28 cellular contexts compared by ENCODE assay signal in genomic region chr13:55777612-55778011, GRCh38.
"Had no signal": no experiment of that assay in that cellular context is flagged by ENCODE, and none has a peak within 500 bp of the region (broad histone marks: within the 10 kb centered on the region; RNA-seq: fewer than 3 reads in every experiment).

No MANE protein-coding gene starts in this region.

- H3K36me3 ChIP-seq: stomach, suprapubic skin, thoracic aorta, thyroid gland, tibial artery, tibial nerve, transverse colon, upper lobe of left lung, uterus, vagina had no signal

- ATAC-seq: stimulated activated effector memory CD8-positive, alpha-beta T cell treated with anti-CD3 and anti-CD28 coated beads, Interleukin-12 subunit alpha, Interleukin-12 subunit beta, amount 100 ng/mL, for 72 hours; stimulated activated memory B cell treated with anti-CD40 and anti-IgM and Interleukin-4, amounts not matched to agents 10 μg/mL and 1 μg/mL and 100 μg/mL, for 72 hours; stimulated activated naive B cell treated with anti-CD40 and anti-IgM and Interleukin-4, amounts not matched to agents 10 μg/mL and 1 μg/mL and 100 μg/mL, for 72 hours; stimulated activated naive CD8-positive, alpha-beta T cell treated with anti-CD3 and anti-CD28 coated beads, Interleukin-15, amount 100 ng/mL, for 72 hours; stimulated activated naive CD8-positive, alpha-beta T cell treated with anti-CD3 and anti-CD28 coated beads, Interleukin-15, Interleukin-2, amounts not matched to agents 100 U/mL and 50 U/mL, for 24 hours had no signal

- H3K4me3 ChIP-seq: stomach, suprapubic skin, testis, thoracic aorta, thyroid gland, tibial artery, tibial nerve, transverse colon, upper lobe of left lung, uterus, vagina had no signal

- H3K4me1 Mint-ChIP-seq: stimulated activated effector memory CD8-positive, alpha-beta T cell treated with anti-CD3 and anti-CD28 coated beads, Interleukin-12 subunit alpha, Interleukin-12 subunit beta, amount 100 ng/mL, for 72 hours; stimulated activated memory B cell treated with anti-CD40 and anti-IgM and Interleukin-4, amounts not matched to agents 10 μg/mL and 1 μg/mL and 100 μg/mL, for 72 hours; stimulated activated naive B cell treated with anti-CD40 and anti-IgM and Interleukin-4, amounts not matched to agents 10 μg/mL and 1 μg/mL and 100 μg/mL, for 72 hours; stimulated activated naive CD8-positive, alpha-beta T cell treated with anti-CD3 and anti-CD28 coated beads, Interleukin-15, amount 100 ng/mL, for 72 hours had no signal

- H3K27ac Mint-ChIP-seq: stimulated activated effector memory CD8-positive, alpha-beta T cell treated with anti-CD3 and anti-CD28 coated beads, Interleukin-12 subunit alpha, Interleukin-12 subunit beta, amount 100 ng/mL, for 72 hours; stimulated activated memory B cell treated with anti-CD40 and anti-IgM and Interleukin-4, amounts not matched to agents 10 μg/mL and 1 μg/mL and 100 μg/mL, for 72 hours; stimulated activated naive B cell treated with anti-CD40 and anti-IgM and Interleukin-4, amounts not matched to agents 10 μg/mL and 1 μg/mL and 100 μg/mL, for 72 hours; stimulated activated naive CD8-positive, alpha-beta T cell treated with anti-CD3 and anti-CD28 coated beads, Interleukin-15, amount 100 ng/mL, for 72 hours; stimulated activated naive CD8-positive, alpha-beta T cell treated with anti-CD3 and anti-CD28 coated beads, Interleukin-15, Interleukin-2, amounts not matched to agents 100 ng/mL and 50 ng/mL, for 24 hours had no signal

- H3K4me3 Mint-ChIP-seq: stimulated activated effector memory CD8-positive, alpha-beta T cell treated with anti-CD3 and anti-CD28 coated beads, Interleukin-12 subunit alpha, Interleukin-12 subunit beta, amount 100 ng/mL, for 72 hours; stimulated activated memory B cell treated with anti-CD40 and anti-IgM and Interleukin-4, amounts not matched to agents 10 μg/mL and 1 μg/mL and 100 μg/mL, for 72 hours; stimulated activated naive B cell treated with anti-CD40 and anti-IgM and Interleukin-4, amounts not matched to agents 10 μg/mL and 1 μg/mL and 100 μg/mL, for 72 hours; stimulated activated naive CD8-positive, alpha-beta T cell treated with anti-CD3 and anti-CD28 coated beads, Interleukin-15, amount 100 ng/mL, for 72 hours; stimulated activated naive CD8-positive, alpha-beta T cell treated with anti-CD3 and anti-CD28 coated beads, Interleukin-15, Interleukin-2, amounts not matched to agents 100 ng/mL and 50 ng/mL, for 24 hours had no signal

- H3K4me1 ChIP-seq: stomach, suprapubic skin, testis, thyroid gland, tibial artery, tibial nerve, transverse colon, upper lobe of left lung, uterus, vagina had no signal

- H3K36me3 Mint-ChIP-seq: stimulated activated effector memory CD8-positive, alpha-beta T cell treated with anti-CD3 and anti-CD28 coated beads, Interleukin-12 subunit alpha, Interleukin-12 subunit beta, amount 100 ng/mL, for 72 hours; stimulated activated memory B cell treated with anti-CD40 and anti-IgM and Interleukin-4, amounts not matched to agents 10 μg/mL and 1 μg/mL and 100 μg/mL, for 72 hours; stimulated activated naive B cell treated with anti-CD40 and anti-IgM and Interleukin-4, amounts not matched to agents 10 μg/mL and 1 μg/mL and 100 μg/mL, for 72 hours had no signal

- H3K27ac ChIP-seq: stomach, suprapubic skin, testis, thoracic aorta, thyroid gland, tibial artery, tibial nerve, transverse colon, upper lobe of left lung, uterus, vagina had no signal

- H3K27me3 ChIP-seq: stomach, suprapubic skin, testis, thyroid gland, tibial artery, tibial nerve, transverse colon, upper lobe of left lung, uterus, vagina had no signal

- DNase-seq: stimulated activated CD4-positive, alpha-beta T cell treated with anti-CD3 and anti-CD28 coated beads, Interleukin-2, amount 100 ng/mL, for 24 hours; stimulated activated CD4-positive, alpha-beta T cell treated with anti-CD3 and anti-CD28 coated beads, Interleukin-2, amount 100 ng/mL, for 48 hours; stimulated activated CD4-positive, alpha-beta T cell treated with anti-CD3 and anti-CD28 coated beads, Interleukin-4, amount 100 ng/mL, for 1 hour; stimulated activated CD4-positive, alpha-beta T cell treated with anti-CD3 and anti-CD28 coated beads, Interleukin-4, amount 100 ng/mL, for 24 hours; stimulated activated CD4-positive, alpha-beta T cell treated with anti-CD3 and anti-CD28 coated beads, Interleukin-4, amount 100 ng/mL, for 4 hours; stimulated activated CD8-positive, alpha-beta memory T cell treated with anti-CD3 and anti-CD28 coated beads, Interleukin-4, amount 100 ng/mL, for 48 hours; stimulated activated naive B cell treated with anti-CD40 and anti-IgM and Interleukin-4, amounts not matched to agents 10 μg/mL and 1 μg/mL and 100 μg/mL, for 72 hours; stimulated activated naive CD4-positive, alpha-beta T cell; stimulated activated naive CD4-positive, alpha-beta T cell treated with Interleukin-2 at 50 U/mL for 16 hours; stimulated activated naive CD8-positive, alpha-beta T cell treated with anti-CD3 and anti-CD28 coated beads, Interleukin-15, amount 100 ng/mL, for 72 hours; stimulated activated naive CD8-positive, alpha-beta T cell treated with anti-CD3 and anti-CD28 coated beads, Interleukin-15, Interleukin-2, amounts not matched to agents 100 U/mL and 50 U/mL, for 24 hours; stomach; substantia nigra; testis; thyroid gland; tibial artery; transverse colon; trophoblast cell; upper lobe of left lung; uterus had no signal

- H3K9me3 ChIP-seq: stomach, suprapubic skin, testis, thoracic aorta, thyroid gland, tibial artery, tibial nerve, transverse colon, upper lobe of left lung, uterus, vagina had no signal

- FAIRE-seq: urothelium cell line had no signal

- H3K27me3 Mint-ChIP-seq: stimulated activated memory B cell treated with anti-CD40 and anti-IgM and Interleukin-4, amounts not matched to agents 10 μg/mL and 1 μg/mL and 100 μg/mL, for 72 hours; stimulated activated naive B cell treated with anti-CD40 and anti-IgM and Interleukin-4, amounts not matched to agents 10 μg/mL and 1 μg/mL and 100 μg/mL, for 72 hours; stimulated activated naive CD8-positive, alpha-beta T cell treated with anti-CD3 and anti-CD28 coated beads, Interleukin-15, amount 100 ng/mL, for 72 hours; stimulated activated naive CD8-positive, alpha-beta T cell treated with anti-CD3 and anti-CD28 coated beads, Interleukin-15, Interleukin-2, amounts not matched to agents 100 ng/mL and 50 ng/mL, for 24 hours had no signal
